Comparison of ENCODE assay signal across 8 cellular contexts in genomic region chr12:92107621-92108131, GRCh38. TPM values are rescaled to one million over a fixed set of nuclear protein-coding genes. Genes with fewer than 3 reads are reported as not detected.
A peak's percentile ranks its signal among the peaks of the same experiment; 100 is the strongest.
DNase-seq lines count a peak whose midpoint lies in the region; ATAC-seq, FAIRE-seq and TF ChIP-seq lines count a peak whose summit lies in the region.
"Had no signal": no experiment of that assay in that cellular context is flagged by ENCODE, and none has a peak within 500 bp of the region (broad histone marks: within the 10 kb centered on the region; RNA-seq: fewer than 3 reads in every experiment).

No MANE protein-coding gene starts in this region.

- no peaks in the 10 kb centered on the region for H3F3A ChIP-seq in GM23338 (replicated peaks; ENCODE audit: low read depth)

- TF ChIP-seq CTCF in GM23338 (conservative IDR thresholded peaks at IDR 0.05; ENCODE audit: low read depth in 2 of 2), result no peak
- no peak for TF ChIP-seq CTCF in K562 (IDR thresholded peaks at IDR 0.05 in 2 of 3, conservative IDR thresholded peaks at IDR 0.05 in 1 of 3; ENCODE audit: insufficient read depth in 2 of 3, low read depth in 1 of 3, low read length in 3 of 3)
- TF ChIP-seq CTCF in neutrophil (IDR thresholded peaks at IDR 0.05), result no peak
- no peak for TF ChIP-seq CTCF in right atrium auricular region (IDR thresholded peaks at IDR 0.05)
- TF ChIP-seq CTCF in Caco-2 (IDR thresholded peaks at IDR 0.05; ENCODE audit: insufficient read depth in 1 of 2, low read depth in 1 of 2, low read length in 1 of 2, severe bottlenecking in 1 of 2, unreplicated experiment in 1 of 2), result no peak

- H3K9me1 ChIP-seq in K562 (ENCODE audit: control insufficient read depth, insufficient read depth, low read length), result no peaks in the 10 kb centered on the region

- H3K4me2 ChIP-seq in GM23338 (peak overlapping the region; percentile 62), K562 (ENCODE audit: insufficient read depth, low read length) (peak overlapping the region; percentile 48)

- H3K36me3 ChIP-seq in GM23338 (ENCODE audit: insufficient read depth) (no peaks in the 10 kb centered on the region), K562 (ENCODE audit: control insufficient read depth, insufficient read depth, low read length) (no peaks in the 10 kb centered on the region), neutrophil (no peaks in the 10 kb centered on the region), right atrium auricular region (no peaks in the 10 kb centered on the region), Caco-2 (ENCODE audit: control insufficient read depth, insufficient read depth, low read length) (no peaks in the 10 kb centered on the region)

- CTCF ChIA-PET in K562 (lab: Yijun Ruan, JAX; ENCODE audit: low intra/inter-chr PET ratio), result no interaction called here
- CTCF ChIA-PET in Caco-2 (lab: Charles Lee), result no interaction called here

- no peak overlapping the region for H3K4me3 ChIP-seq in GM23338
- H3K4me3 ChIP-seq in K562, result no peak overlapping the region
- no peak overlapping the region for H3K4me3 ChIP-seq in neutrophil (ENCODE audit: low read depth in 1 of 2, low read length in 1 of 2)
- H3K4me3 ChIP-seq in right atrium auricular region, result no peak overlapping the region
- no peak overlapping the region for H3K4me3 ChIP-seq in Caco-2 (ENCODE audit: low read depth, low read length)

- no peaks in the 10 kb centered on the region for H4K20me1 ChIP-seq in GM23338 (replicated peaks; ENCODE audit: insufficient read depth)
- H4K20me1 ChIP-seq in K562 (replicated peaks; ENCODE audit: control insufficient read depth, insufficient read depth, low read length), result no peaks in the 10 kb centered on the region

- H3K36me3 Mint-ChIP-seq in GM23338 (ENCODE audit: low read depth) (no peaks in the 10 kb centered on the region), Caco-2 (ENCODE audit: insufficient read depth, unreplicated experiment) (no peaks in the 10 kb centered on the region)

- WGBS in K562 (ENCODE audit: insufficient coverage, low coverage, missing lambda C conversion rate), result 50% methylated on average over 7 of the region's 7 CpGs

- 0 out of 3 replicates have a peak overlapping the region, but pooled peaks have one; percentile 42 for H3K4me3 Mint-ChIP-seq in GM23338
- no peak overlapping the region for H3K4me3 Mint-ChIP-seq in Caco-2 (ENCODE audit: unreplicated experiment)

- H3K9me3 ChIP-seq in K562 (replicated peaks; ENCODE audit: control insufficient read depth, insufficient read depth, low read depth, low read length), result no peaks in the 10 kb centered on the region
- no peaks in the 10 kb centered on the region for H3K9me3 ChIP-seq in neutrophil
- H3K9me3 ChIP-seq in right atrium auricular region, result no peaks in the 10 kb centered on the region
- H3K9me3 ChIP-seq in Caco-2, result no peaks in the 10 kb centered on the region

- no peak for TF ChIP-seq EP300 in K562 (IDR thresholded peaks at IDR 0.05; ENCODE audit: low read length)

- H3K79me2 ChIP-seq in GM23338 (replicated peaks; ENCODE audit: insufficient read depth) (peaks cover 14% of the 10 kb centered on the region; the same call in 1 of the 2 replicates), K562 (ENCODE audit: control insufficient read depth, insufficient read depth, low read length) (peaks cover 2% of the 10 kb centered on the region; the same call in 1 of the 3 replicates)

- H3K27me3 ChIP-seq in GM23338 (ENCODE audit: insufficient read depth), result no peaks in the 10 kb centered on the region
- H3K27me3 ChIP-seq in K562 (ENCODE audit: control insufficient read depth in 2 of 2, insufficient read depth in 2 of 2, low read length in 2 of 2), result no peaks in the 10 kb centered on the region
- no peaks in the 10 kb centered on the region for H3K27me3 ChIP-seq in neutrophil
- no peaks in the 10 kb centered on the region for H3K27me3 ChIP-seq in right atrium auricular region
- H3K27me3 ChIP-seq in Caco-2 (replicated peaks; ENCODE audit: control insufficient read depth, insufficient read depth, low read length), result no peaks in the 10 kb centered on the region

- TF ChIP-seq POLR2A in K562 (conservative IDR thresholded peaks at IDR 0.05), result no peak

- DNase-seq in GM23338 (ENCODE audit: low spot score) (peak; percentile 36), NCI-H2107 treated with DMSO at 0.1 percent for 48 hours (lab: John Stamatoyannopoulos, UW; ENCODE audit: unreplicated experiment) (peak; percentile 73), K562 (ENCODE audit: extremely low read depth in 1 of 4, low spot score in 3 of 4) (no peak), right atrium auricular region (ENCODE audit: low spot score) (no peak), Caco-2 (no peak)
- DNase-seq: stimulated activated CD4-positive, alpha-beta T cell treated with anti-CD3 and anti-CD28 coated beads, Interleukin-15, amount 100 ng/mL, for 24 hours had no signal

- peaks cover 60% of the 10 kb centered on the region for H3K4me1 Mint-ChIP-seq in GM23338
- H3K4me1 Mint-ChIP-seq in Caco-2 (ENCODE audit: low read depth, unreplicated experiment), result no peaks in the 10 kb centered on the region

- H3K27ac Mint-ChIP-seq in GM23338, result peak overlapping the region; percentile 92
- no peak overlapping the region for H3K27ac Mint-ChIP-seq in Caco-2 (ENCODE audit: unreplicated experiment)

- H3K4me1 ChIP-seq in GM23338 (ENCODE audit: insufficient read depth) (peaks cover 48% of the 10 kb centered on the region), K562 (replicated peaks in 1 of 2; ENCODE audit: control insufficient read depth in 2 of 2, insufficient read depth in 2 of 2, low read length in 2 of 2) (peaks cover 8 to 38% of the 10 kb centered on the region in 2 experiments; a peak in 4 of 5 replicates), neutrophil (ENCODE audit: control insufficient read depth in 1 of 2, insufficient read depth in 1 of 2, low read depth in 1 of 2, low read length in 1 of 2) (peaks cover 61 to 68% of the 10 kb centered on the region in 2 experiments), right atrium auricular region (no peaks in the 10 kb centered on the region), Caco-2 (no peaks in the 10 kb centered on the region)

- no peak overlapping the region for H3K9ac ChIP-seq in K562 (ENCODE audit: insufficient read depth in 1 of 2, low read depth in 2 of 2, low read length in 2 of 2)

- no peak for TF ChIP-seq RAD21 in K562 (CRISPR knock-in tag; conservative IDR thresholded peaks at IDR 0.05 in 1 of 2, IDR thresholded peaks at IDR 0.05 in 1 of 2)

- POLR2A ChIA-PET in K562 (lab: Yijun Ruan, JAX) (interaction anchor here (0.6 to 3.4 kb wide), 2 partner anchors 28 to 37 kb away, joined by 3 to 24 read pairs; partner anchors contain the start of gene BTG1), Caco-2 (lab: Charles Lee) (no interaction called here)

- no peaks in the 10 kb centered on the region for H3K9me2 ChIP-seq in GM23338 (ENCODE audit: insufficient read depth)

- H3K9me3 Mint-ChIP-seq in GM23338, result no peaks in the 10 kb centered on the region
- H3K9me3 Mint-ChIP-seq in Caco-2 (ENCODE audit: unreplicated experiment), result no peaks in the 10 kb centered on the region

- ATAC-seq in GM23338, result peak; percentile 68
- ATAC-seq in K562, result peak; percentile 22; the same call in 2 of the 3 replicates
- ATAC-seq in GM19035 (IDR thresholded peaks at IDR 0.05; ENCODE audit: unreplicated experiment), result no peak

- no peak for FAIRE-seq in K562 (lab: Jason Lieb, UNC)

- intact Hi-C loops in K562 (cut with micrococcal nuclease), result no loop called here
- intact Hi-C loops in Caco-2 (cut with micrococcal nuclease; ENCODE audit: unreplicated experiment), result no loop called here

- H3K27me3 Mint-ChIP-seq in GM23338 (ENCODE audit: insufficient read depth, low read depth, poor library complexity) (peaks cover 8% of the 10 kb centered on the region), Caco-2 (ENCODE audit: insufficient read depth, unreplicated experiment) (no peaks in the 10 kb centered on the region)

- in situ Hi-C loops in K562 (cut with MboI), result no loop called here

- BruUV-seq in K562 (replicated peaks; lab: Mats Ljungman, UMichigan), result no TSS peak
- BruUV-seq in Caco-2 (replicated peaks; lab: Mats Ljungman, UMichigan), result no TSS peak

- H2AFZ ChIP-seq in GM23338, result no peak overlapping the region
- peak overlapping the region; percentile 69 for H2AFZ ChIP-seq in K562 (ENCODE audit: low read depth, low read length)

- H3K27ac ChIP-seq in GM23338 (ENCODE audit: low read depth) (peak overlapping the region; percentile 62), K562 (ENCODE audit: extremely low read depth, low read depth, low read length) (no peak overlapping the region), neutrophil (peak overlapping the region; percentile 83), right atrium auricular region (no peak overlapping the region)

TF ChIP-seq in GM23338, 12 proteins besides CTCF, POLR2A, EP300 and RAD21 (continues in another document):
- 0 out of 2 replicates have a peak, but pooled peaks have one; percentile 12 for TF ChIP-seq NANOG (IDR thresholded peaks at IDR 0.05; ENCODE audit: borderline replicate concordance)
- TF ChIP-seq ZNF114 (CRISPR knock-in tag; IDR thresholded peaks at IDR 0.05), result no peak
- no peak for TF ChIP-seq EZH2 (IDR thresholded peaks at IDR 0.05; ENCODE audit: low read depth, unreplicated experiment)

TF ChIP-seq in K562, 482 proteins besides CTCF, POLR2A, EP300 and RAD21:
- TF ChIP-seq SOX6 (IDR thresholded peaks at IDR 0.05) (0 out of 2 replicates have a peak, but pooled peaks have one; percentile 33), PTTG1 (tag; IDR thresholded peaks at IDR 0.05; ENCODE audit: low read depth) (no peak)

RNA-seq across cellular contexts. Expression of gene BTG1, which starts 38.0 kb away (rescaled TPM):
- 15.5 and 16.0 TPM in 2 replicates for total RNA-seq in GM23338 (2014; rRNA removed; shearing (Covaris generic))
- polyA plus RNA-seq in GM23338 (2016; fragmentation: Nextera tagmentation; extraction: Ambion mirVana) (26.8 and 36.2 TPM in 2 replicates), K562 (2011; rRNA removed) (9.0 and 27.0 TPM in 2 replicates), K562 (2014; fragmentation: Illumina TruSeq; extraction: Trizol) (7.5 and 12.8 TPM in 2 replicates), K562 (2014; fragmentation: Nextera tagmentation; extraction: Ambion mirVana) (1 to 10 TPM; 3.7 to 4.3 TPM), K562 (2014; rRNA removed) (7.1 and 7.4 TPM in 2 replicates)
- 25.9 and 32.5 TPM in 2 replicates for total RNA-seq in K562 (2011; cell fraction: chromatin; rRNA removed; ENCODE audit: low replicate concordance)
- 9.2 and 10.9 TPM in 2 replicates for total RNA-seq in K562 (2011; cell fraction: nucleolus; rRNA removed)
- total RNA-seq in K562 (2011; cell fraction: nucleoplasm; rRNA removed), result 21.7 and 32.1 TPM in 2 replicates
- total RNA-seq in K562 (2014; rRNA removed) (4.3 and 4.5 TPM in 2 replicates), K562 (2014; rRNA removed; fragmentation: Illumina TruSeq; extraction: Trizol) (8.0 and 9.9 TPM in 2 replicates), K562 (2015; rRNA removed; fragmentation: Illumina TruSeq; extraction: Trizol) (4.9 and 6.4 TPM in 2 replicates), K562 (2021) (28.6 and 29.5 TPM in 2 replicates), right atrium auricular region (10 to 100 TPM; 51.2 to 61.6 TPM), Caco-2 (2022) (23.1 and 27.1 TPM in 2 replicates)
- 7.9 and 16.8 TPM in 2 replicates for polyA plus RNA-seq in K562 (2011; cell fraction: cytosol; rRNA removed)
- 10.7 and 29.8 TPM in 2 replicates for polyA plus RNA-seq in K562 (2011; cell fraction: nucleus; rRNA removed)
- 15.3 and 42.8 TPM in 2 replicates for polyA plus RNA-seq in K562 (2012)
- 17.2 and 33.9 TPM in 2 replicates for polyA minus RNA-seq in K562 (2011; rRNA and poly(A)+ RNA removed)
- 13.6 and 28.9 TPM in 2 replicates for polyA minus RNA-seq in K562 (2011; cell fraction: cytosol; rRNA and poly(A)+ RNA removed)
- polyA minus RNA-seq in K562 (2011; cell fraction: nucleus; rRNA and poly(A)+ RNA removed), result 11.0 and 40.8 TPM in 2 replicates

Comparison
In these comparisons a context has a peak if more than half of its experiments do, and no peak if none do; other contexts are left out.
1. DNase-seq: peak in GM23338 (single experiment) and NCI-H2107 treated with DMSO at 0.1 percent for 48 hours (single experiment); none in K562 (0 of 4), right atrium auricular region (single experiment) and Caco-2 (0 of 2).
2. H3K27ac ChIP-seq: peak in GM23338 (single experiment) and neutrophil (single experiment); none in K562 (single experiment) and right atrium auricular region (0 of 2).